ENCODE assay signal across 9 cellular contexts in genomic region chr5:143399616-143400540, GRCh38. TPM values are rescaled to one million over a fixed set of nuclear protein-coding genes. Genes with fewer than 3 reads are reported as not detected.
DNase-seq lines count a peak whose midpoint lies in the region; ATAC-seq and TF ChIP-seq lines count a peak whose summit lies in the region.
"Had no signal": no experiment of that assay in that cellular context is flagged by ENCODE, and none has a peak within 500 bp of the region (broad histone marks: within the 10 kb centered on the region; RNA-seq: fewer than 3 reads in every experiment).

No MANE protein-coding gene starts in this region.

- no peak for TF ChIP-seq POLR2A in lower leg skin (IDR thresholded peaks at IDR 0.05)

- H2BK20ac ChIP-seq in H9 (ENCODE audit: low read depth, low read length, poor library complexity, severe bottlenecking): no peak overlapping the region

- H3K9me3 Mint-ChIP-seq in H9: no peaks in the 10 kb centered on the region

- no peak for ATAC-seq in activated CD4-positive, CD25-positive, alpha-beta regulatory T cell treated with anti-CD3 and anti-CD28 coated beads, Interleukin-2, amount 50 U/mL, for 24 hours
- ATAC-seq: left colon had no signal

- no peak overlapping the region for H3K4ac ChIP-seq in H9 (ENCODE audit: low read depth, low read length)

- H3K4me1 ChIP-seq in H9 (ENCODE audit: insufficient read depth, low read length) (peaks cover 8% of the 10 kb centered on the region), mammary epithelial cell (ENCODE audit: insufficient read depth, low read length) (peaks cover 8% of the 10 kb centered on the region), muscle layer of colon (ENCODE audit: insufficient read depth, low read length) (peaks cover 40% of the 10 kb centered on the region)

- H2BK12ac ChIP-seq in H9 (ENCODE audit: insufficient read length, low read depth, low read length): no peak overlapping the region

- no peak overlapping the region for H4K5ac ChIP-seq in H9 (ENCODE audit: insufficient read length, low read depth, low read length)

- H2BK15ac ChIP-seq in H9 (ENCODE audit: low read depth, low read length): no peak overlapping the region

- peak overlapping the region; percentile 34 to 84 for H3K4me3 Mint-ChIP-seq in H9

- CTCF ChIA-PET in AG04450 (lab: Charles Lee) (interaction anchor here (0.6 to 1.8 kb wide), 4 partner anchors 397 to 568 kb away, joined by 3 to 8 read pairs (median 3); no protein-coding TSS in a partner anchor), mammary epithelial cell (lab: Charles Lee; ENCODE audit: low non-redundant PET) (interaction anchor here (0.6 kb wide), 1 partner anchor 340 kb away, joined by 3 read pairs; no protein-coding TSS in a partner anchor)

- H4K8ac ChIP-seq in H9 (replicated peaks; ENCODE audit: insufficient read length, low read depth, low read length): no peak overlapping the region

- TSS peak; percentile 24 for BruUV-seq in mammary epithelial cell (replicated peaks; lab: Mats Ljungman, UMichigan)

- H4K20me1 ChIP-seq in H9 (ENCODE audit: control insufficient read depth, insufficient read depth, insufficient read length) (no peaks in the 10 kb centered on the region), mammary epithelial cell (ENCODE audit: insufficient read depth, low read length) (no peaks in the 10 kb centered on the region)

- H4K91ac ChIP-seq in H9 (ENCODE audit: insufficient read length, low read depth, low read length): no peak overlapping the region

- no peaks in the 10 kb centered on the region for H3K27me3 ChIP-seq in AG04450 (ENCODE audit: control insufficient read depth, insufficient read depth, low read length)
- H3K27me3 ChIP-seq in H9 (ENCODE audit: insufficient read depth, low read length): peaks cover 10% of the 10 kb centered on the region; the same call in 1 of the 2 replicates
- H3K27me3 ChIP-seq in mammary epithelial cell (ENCODE audit: insufficient read depth, low read length): no peaks in the 10 kb centered on the region
- no peaks in the 10 kb centered on the region for H3K27me3 ChIP-seq in muscle layer of colon (ENCODE audit: control insufficient read depth in 1 of 2, insufficient read depth in 2 of 2, low read length in 2 of 2)

- no peak overlapping the region; a peak in 1 of 7 replicates for H3K27ac Mint-ChIP-seq in H9

- no peak for DNase-seq in AG04450 (ENCODE audit: low read depth, low spot score)
- no peak for DNase-seq in H9
- peak; percentile 30 for DNase-seq in mammary epithelial cell
- DNase-seq in kidney tubule cell (ENCODE audit: low spot score): no peak
- no peak for DNase-seq in dedifferentiated amniotic fluid mesenchymal stem cell (ENCODE audit: extremely low spot score)
- no peak for DNase-seq in lower leg skin (ENCODE audit: low spot score in 2 of 2)
- DNase-seq: left colon had no signal

- no peak overlapping the region for H3K56ac ChIP-seq in H9 (ENCODE audit: insufficient read length, low read depth, low read length)

- in situ Hi-C loops in mammary epithelial cell (cut with MboI; ENCODE audit: low sequenced_read_pairs in 2 of 2): loop anchor here in 1 of 2 donors (10.0 to 25.0 kb wide), 6 partner anchors 85 to 737 kb away; no protein-coding TSS in a partner anchor

- H3K4me1 Mint-ChIP-seq in H9: peaks cover 67 to 68% of the 10 kb centered on the region in 2 experiments

- H3K18ac ChIP-seq in H9 (ENCODE audit: insufficient read length, low read depth, low read length): no peak overlapping the region

- H3T11ph ChIP-seq in H9 (ENCODE audit: low read length): no peak overlapping the region

- H2BK5ac ChIP-seq in H9 (ENCODE audit: insufficient read length, low read length): no peak overlapping the region

- TF ChIP-seq CTCF in AG04450 (IDR thresholded peaks at IDR 0.05; ENCODE audit: low read depth, low read length): no peak
- no peak for TF ChIP-seq CTCF in H9 (conservative IDR thresholded peaks at IDR 0.05)
- TF ChIP-seq CTCF in mammary epithelial cell (conservative IDR thresholded peaks at IDR 0.05 in 1 of 2, IDR thresholded peaks at IDR 0.05 in 1 of 2; ENCODE audit: extremely low read depth in 1 of 2, insufficient read depth in 1 of 2, low read depth in 1 of 2, low read length in 2 of 2): no peak
- no peak for TF ChIP-seq CTCF in lower leg skin (IDR thresholded peaks at IDR 0.05)

- intact Hi-C loops in mammary epithelial cell (cut with micrococcal nuclease) (loop anchor here (2.0 to 5.0 kb wide), 3 partner anchors 293 to 782 kb away; no protein-coding TSS in a partner anchor), lower leg skin (cut with DNase I; ENCODE audit: low total_unique reads) (no loop called here)

- H3K27me3 Mint-ChIP-seq in H9 (ENCODE audit: low read depth): peaks cover 21% of the 10 kb centered on the region

- no peak overlapping the region for H2AFZ ChIP-seq in H9 (ENCODE audit: low read length)
- no peak overlapping the region for H2AFZ ChIP-seq in mammary epithelial cell (ENCODE audit: low read depth, low read length)

- H3K79me2 ChIP-seq in H9 (ENCODE audit: insufficient read depth, low read length) (no peaks in the 10 kb centered on the region), mammary epithelial cell (ENCODE audit: insufficient read depth, low read length) (peaks cover 88% of the 10 kb centered on the region)

- H3K9ac ChIP-seq in H9 (ENCODE audit: extremely low read depth, insufficient read length, low read length): no peak overlapping the region
- peak overlapping the region; percentile 94 for H3K9ac ChIP-seq in mammary epithelial cell (ENCODE audit: insufficient read depth, low read length)
- H3K9ac ChIP-seq in muscle layer of colon (ENCODE audit: low read length): peak overlapping the region; percentile 4

- dilution Hi-C loops in mammary epithelial cell (cut with HindIII; ENCODE audit: low sequenced_read_pairs): loop anchor here (5.0 kb wide), 3 partner anchors 83 to 393 kb away; no protein-coding TSS in a partner anchor

- H3K23ac ChIP-seq in H9 (ENCODE audit: insufficient read length, low read depth, low read length): no peak overlapping the region

- H2BK120ac ChIP-seq in H9 (ENCODE audit: low read depth, low read length, poor library complexity, severe bottlenecking): no peak overlapping the region

- H3K4me3 ChIP-seq in AG04450 (ENCODE audit: low read depth, low read length): peak overlapping the region; percentile 70
- H3K4me3 ChIP-seq in mammary epithelial cell (replicated peaks in 1 of 3; ENCODE audit: insufficient read depth in 1 of 3, low read depth in 2 of 3, low read length in 3 of 3): peak overlapping the region; percentile 72 to 83 (median 78)
- H3K4me3 ChIP-seq in muscle layer of colon (ENCODE audit: low read depth in 1 of 2, low read length in 2 of 2): peak overlapping the region; percentile 21 to 83
- H3K4me3 ChIP-seq in lower leg skin (ENCODE audit: low read depth, poor library complexity, severe bottlenecking): no peak overlapping the region

- H3K36me3 Mint-ChIP-seq in H9 (ENCODE audit: insufficient read depth in 1 of 3, low read depth in 3 of 3): peaks cover 0 to 12% (median 0%) of the 10 kb centered on the region in 3 experiments; a peak in 2 of 7 replicates

- H3K36me3 ChIP-seq in mammary epithelial cell (ENCODE audit: insufficient read depth, low read length) (peaks cover 2% of the 10 kb centered on the region), muscle layer of colon (ENCODE audit: insufficient read depth, low read length) (peaks cover 10% of the 10 kb centered on the region)

- H3K27ac ChIP-seq in AG04450 (ENCODE audit: low read depth, low read length) (no peak overlapping the region), H9 (ENCODE audit: insufficient read length, low read depth, low read length) (no peak overlapping the region), mammary epithelial cell (ENCODE audit: insufficient read depth, low read depth, low read length) (peak overlapping the region; percentile 97), muscle layer of colon (ENCODE audit: low read depth, low read length) (peak overlapping the region; percentile 4)

- POLR2A ChIA-PET in AG04450 (lab: Yijun Ruan, JAX): interaction anchor here (0.5 kb wide), 1 partner anchor 117 kb away, joined by 5 read pairs; no protein-coding TSS in a partner anchor

- H3K23me2 ChIP-seq in H9 (ENCODE audit: insufficient read length, low read depth, low read length, poor library complexity, severe bottlenecking): peaks cover 19% of the 10 kb centered on the region

- H3K9me3 ChIP-seq in AG04450 (ENCODE audit: control insufficient read depth, insufficient read depth, low read length): no peaks in the 10 kb centered on the region; the same call in 1 of the 2 replicates
- H3K9me3 ChIP-seq in H9 (ENCODE audit: control insufficient read depth, low read depth, low read length): no peaks in the 10 kb centered on the region
- H3K9me3 ChIP-seq in mammary epithelial cell (replicated peaks; ENCODE audit: insufficient read depth, low read length): no peaks in the 10 kb centered on the region
- H3K9me3 ChIP-seq in muscle layer of colon (ENCODE audit: low read length): no peaks in the 10 kb centered on the region

- no CpG with 5 or more reads among the region's 12 CpGs for WGBS in H9 (ENCODE audit: extremely low coverage, insufficient read length, low lambda C conversion rate)
- WGBS in mammary epithelial cell (ENCODE audit: low coverage, missing lambda C conversion rate): 5% methylated on average over 12 of the region's 12 CpGs
- 16 to 20% methylated on average over 12 of the region's 12 CpGs for WGBS in lower leg skin, 2 donors

- no peaks in the 10 kb centered on the region for H3K79me1 ChIP-seq in H9 (ENCODE audit: insufficient read depth, low read depth, low read length, poor library complexity, severe bottlenecking)

- no peak overlapping the region for H3K14ac ChIP-seq in H9 (ENCODE audit: insufficient read depth, low read length)

- H3K4me2 ChIP-seq in H9 (ENCODE audit: insufficient read depth, insufficient read length, low read length) (no peak overlapping the region), mammary epithelial cell (ENCODE audit: insufficient read depth, low read depth, low read length) (peak overlapping the region; percentile 78)

- no peak overlapping the region for H2AK5ac ChIP-seq in H9 (ENCODE audit: insufficient read length, low read length)

RNA-seq across cellular contexts. Expression of gene NR3C1, which starts 3.6 kb away (rescaled TPM):
- 34.7 and 44.1 TPM in 2 replicates for polyA plus RNA-seq in AG04450 (2011; rRNA removed)
- 43.3 and 66.9 TPM in 2 replicates for polyA minus RNA-seq in AG04450 (2011; rRNA and poly(A)+ RNA removed)
- 26.5 and 31.4 TPM in 2 replicates for total RNA-seq in H9 (2021)
- 10 to 100 TPM; 62.8 to 64.4 TPM for total RNA-seq in mammary epithelial cell
- polyA plus RNA-seq in mammary epithelial cell: 27.0 TPM
- polyA minus RNA-seq in mammary epithelial cell: 97.8 TPM
- 10 to 100 TPM; 40.4 to 55.0 (median 45.2) TPM for total RNA-seq in lower leg skin

Comparison
In these comparisons a context has a peak if more than half of its experiments do, and no peak if none do; other contexts are left out.
1. H3K27ac ChIP-seq: peak in mammary epithelial cell (single experiment) and muscle layer of colon (single experiment); none in AG04450 (single experiment) and H9 (single experiment).